ENCODE assay signal across 25 cellular contexts in genomic region chr10:29256531-29256930, GRCh38. TPM values are rescaled to one million over a fixed set of nuclear protein-coding genes. Genes with fewer than 3 reads are reported as not detected.
A peak's percentile ranks its signal among the peaks of the same experiment; 100 is the strongest.
DNase-seq lines count a peak whose midpoint lies in the region; ATAC-seq and TF ChIP-seq lines count a peak whose summit lies in the region.
"Had no signal": no experiment of that assay in that cellular context is flagged by ENCODE, and none has a peak within 500 bp of the region (broad histone marks: within the 10 kb centered on the region; RNA-seq: fewer than 3 reads in every experiment).

No MANE protein-coding gene starts in this region.

- in situ Hi-C loops in gastrocnemius medialis (cut with MboI; ENCODE audit: low sequenced_read_pairs in 4 of 4) = no loop called here

- H3K27ac ChIP-seq in HEK293 (ENCODE audit: extremely low read depth, low read depth, low read length) (peak overlapping the region; percentile 65), PC-3 (ENCODE audit: low read length) (peak overlapping the region; percentile 30), sigmoid colon (peak overlapping the region in 3 of 4 donors; percentile 65 to 74 (median 74)), gastrocnemius medialis (peak overlapping the region in 2 of 4 donors; percentile 9 to 48), Peyer's patch (no peak overlapping the region)
- H3K27ac ChIP-seq: prostate gland, upper lobe of right lung had no signal

- H3K4me3 ChIP-seq in HEK293 (ENCODE audit: low read depth, low read length) (no peak overlapping the region), PC-3 (ENCODE audit: low read length) (no peak overlapping the region), fibroblast of the aortic adventitia (ENCODE audit: low read depth, low read length) (no peak overlapping the region), sigmoid colon (no peak overlapping the region), mucosa of descending colon (no peak overlapping the region), gastrocnemius medialis (no peak overlapping the region), Peyer's patch (no peak overlapping the region)
- H3K4me3 ChIP-seq: prostate gland, SJSA1, upper lobe of right lung had no signal

- H3K4me2 ChIP-seq in PC-3 (ENCODE audit: low read length) = peak overlapping the region; percentile 63

- BruUV-seq in PC-3 (replicated peaks; lab: Mats Ljungman, UMichigan) = no TSS peak

- H2AFZ ChIP-seq in PC-3 (ENCODE audit: low read length) = no peak overlapping the region

- no peak overlapping the region for H3K9ac ChIP-seq in PC-3 (ENCODE audit: low read length)

- POLR2A ChIA-PET in HEK293 (lab: Yijun Ruan, JAX) = interaction anchor here (0.7 to 0.9 kb wide), 2 partner anchors 13 to 417 kb away, joined by 3 read pairs; no protein-coding TSS in a partner anchor
- POLR2A ChIA-PET in PC-3 (lab: Charles Lee; ENCODE audit: unreplicated experiment) = no interaction called here

- TF ChIP-seq EP300 in sigmoid colon (IDR thresholded peaks at IDR 0.05) = no peak

- H3K27me3 ChIP-seq in PC-3 (ENCODE audit: low read length) = peaks cover 8% of the 10 kb centered on the region; the same call in 1 of the 2 replicates
- H3K27me3 ChIP-seq in sigmoid colon = no peaks in the 10 kb centered on the region
- no peaks in the 10 kb centered on the region for H3K27me3 ChIP-seq in gastrocnemius medialis
- H3K27me3 ChIP-seq in Peyer's patch = no peaks in the 10 kb centered on the region
- H3K27me3 ChIP-seq: SJSA1, upper lobe of right lung had no signal

- no peaks in the 10 kb centered on the region for H3K79me2 ChIP-seq in PC-3 (ENCODE audit: low read length)

- CTCF ChIA-PET in HEK293 (lab: Yijun Ruan, JAX) (interaction anchor here (0.6 to 6.3 kb wide), 5 partner anchors 9 to 590 kb away, joined by 3 to 41 read pairs (median 3); no protein-coding TSS in a partner anchor), PC-3 (lab: Charles Lee) (interaction anchor here (0.5 to 0.6 kb wide), 2 partner anchors 54 to 150 kb away, joined by 4 read pairs; no protein-coding TSS in a partner anchor)

- DNase-seq in PC-3 (no peak), fibroblast of the aortic adventitia (ENCODE audit: low read depth) (peak; percentile 13), sigmoid colon (no peak), mucosa of descending colon (no peak), gastrocnemius medialis (no peak), Peyer's patch (no peak)
- DNase-seq: activated CD4-positive, CD25-positive, alpha-beta regulatory T cell; activated CD8-positive, alpha-beta T cell treated with anti-CD3 and anti-CD28 coated beads, Interleukin-2, amount 10 ng/mL, durations not matched to agents 7 days and 5 days; activated naive CD4-positive, alpha-beta T cell; activated T-cell treated with anti-CD3 and anti-CD28 coated beads, Interleukin-2, amount 50 U/mL, for 1 hour; effector CD4-positive, alpha-beta T cell; erythroblast; midbrain; NCI-H1436; NCI-H2171; NCI-H748 treated with DMSO at 0.1 percent for 48 hours; stimulated activated CD4-positive, alpha-beta T cell treated with anti-CD3 and anti-CD28 coated beads, Interleukin-4, amount 100 ng/mL, for 24 hours; T-helper 17 cell; upper lobe of right lung had no signal

- WGBS in sigmoid colon, 2 donors = 26 to 67% methylated on average over 1 of the region's 1 CpG

- H3K9me3 ChIP-seq in HEK293 (ENCODE audit: control insufficient read depth, insufficient read depth, low read depth, low read length) = no peaks in the 10 kb centered on the region
- no peaks in the 10 kb centered on the region for H3K9me3 ChIP-seq in PC-3 (ENCODE audit: low read length)
- H3K9me3 ChIP-seq in sigmoid colon = no peaks in the 10 kb centered on the region
- no peaks in the 10 kb centered on the region for H3K9me3 ChIP-seq in mucosa of descending colon
- no peaks in the 10 kb centered on the region for H3K9me3 ChIP-seq in gastrocnemius medialis
- H3K9me3 ChIP-seq in Peyer's patch = no peaks in the 10 kb centered on the region
- H3K9me3 ChIP-seq: prostate gland, SJSA1, upper lobe of right lung had no signal

- no peaks in the 10 kb centered on the region for H4K20me1 ChIP-seq in PC-3 (ENCODE audit: low read length)

- H3K9me2 ChIP-seq in PC-3 (replicated peaks; ENCODE audit: low read length) = no peaks in the 10 kb centered on the region

- TF ChIP-seq POLR2A in sigmoid colon (IDR thresholded peaks at IDR 0.05) = no peak
- TF ChIP-seq POLR2A in gastrocnemius medialis (IDR thresholded peaks at IDR 0.05) = no peak
- TF ChIP-seq POLR2A in Peyer's patch (IDR thresholded peaks at IDR 0.05) = no peak

- peaks cover 45% of the 10 kb centered on the region for H3K4me1 ChIP-seq in HEK293 (ENCODE audit: control insufficient read depth, insufficient read depth, low read length)
- peaks cover 22% of the 10 kb centered on the region for H3K4me1 ChIP-seq in PC-3 (ENCODE audit: insufficient read depth, low read length)
- peaks cover 0 to 29% (median 24%) of the 10 kb centered on the region in 4 donors for H3K4me1 ChIP-seq in sigmoid colon
- no peaks in the 10 kb centered on the region for H3K4me1 ChIP-seq in mucosa of descending colon (ENCODE audit: low read depth)
- H3K4me1 ChIP-seq in gastrocnemius medialis = peaks cover 17% of the 10 kb centered on the region in 2 donors
- no peaks in the 10 kb centered on the region for H3K4me1 ChIP-seq in Peyer's patch
- H3K4me1 ChIP-seq: prostate gland had no signal

- TF ChIP-seq CTCF in HEK293 (tag by site-specific recombination; IDR thresholded peaks at IDR 0.05) (no peak), PC-3 (conservative IDR thresholded peaks at IDR 0.05; ENCODE audit: low read depth, low read length) (no peak), fibroblast of the aortic adventitia (IDR thresholded peaks at IDR 0.05; ENCODE audit: insufficient read depth, low read length) (no peak), sigmoid colon (IDR thresholded peaks at IDR 0.05) (no peak), mucosa of descending colon (IDR thresholded peaks at IDR 0.05) (no peak), gastrocnemius medialis (IDR thresholded peaks at IDR 0.05 in 4 of 5, conservative IDR thresholded peaks at IDR 0.05 in 1 of 5) (no peak), Peyer's patch (IDR thresholded peaks at IDR 0.05) (no peak)

- H3F3A ChIP-seq in PC-3 (ENCODE audit: low read length, unreplicated experiment) = no peaks in the 10 kb centered on the region

- intact Hi-C loops in PC-3 (cut with micrococcal nuclease) (loop anchor here (2.0 kb wide), 1 partner anchor 20 kb away; no protein-coding TSS in a partner anchor), sigmoid colon (cut with DNase I) (loop anchor here (5.0 kb wide), 1 partner anchor 46 kb away; no protein-coding TSS in a partner anchor), mucosa of descending colon (cut with DNase I, micrococcal nuclease) (no loop called here), gastrocnemius medialis (cut with DNase I; ENCODE audit: low total_unique reads) (no loop called here)

- ATAC-seq in PC-3 (no peak), mucosa of descending colon (no peak), GM19467 (IDR thresholded peaks at IDR 0.05; ENCODE audit: unreplicated experiment) (no peak), gastrocnemius medialis (no peak)
- ATAC-seq: activated CD8-positive, alpha-beta T cell treated with anti-CD3 and anti-CD28 coated beads, Interleukin-2, amount 10 ng/mL, durations not matched to agents 7 days and 5 days; T-helper 17 cell had no signal

- no peaks in the 10 kb centered on the region for H3K36me3 ChIP-seq in HEK293 (ENCODE audit: control insufficient read depth in 2 of 2, insufficient read depth in 1 of 2, low read length in 2 of 2)
- H3K36me3 ChIP-seq in PC-3 (ENCODE audit: low read depth, low read length) = no peaks in the 10 kb centered on the region
- H3K36me3 ChIP-seq in sigmoid colon = no peaks in the 10 kb centered on the region
- H3K36me3 ChIP-seq in mucosa of descending colon (ENCODE audit: low read depth) = no peaks in the 10 kb centered on the region
- H3K36me3 ChIP-seq in gastrocnemius medialis = no peaks in the 10 kb centered on the region
- H3K36me3 ChIP-seq in Peyer's patch = no peaks in the 10 kb centered on the region
- H3K36me3 ChIP-seq: prostate gland, SJSA1, upper lobe of right lung had no signal

TF ChIP-seq in HEK293, 187 proteins besides CTCF, POLR2A, EP300 and RAD21:
- peak; percentile 38; the same call in 1 of the 2 replicates for TF ChIP-seq FEZF1 (tag by site-specific recombination; IDR thresholded peaks at IDR 0.05)
- TF ChIP-seq MZF1 (tag by site-specific recombination; IDR thresholded peaks at IDR 0.05; ENCODE audit: borderline replicate concordance) = peak; percentile 55; the same call in 1 of the 2 replicates
- no peak for TF ChIP-seq SETDB1 (IDR thresholded peaks at IDR 0.05; ENCODE audit: insufficient read length, low read length)
- no peak for TF ChIP-seq ZNF274 (IDR thresholded peaks at IDR 0.05; ENCODE audit: low read length)
- no peak for TF ChIP-seq ZNF274 (tag by site-specific recombination; IDR thresholded peaks at IDR 0.05; ENCODE audit: borderline replicate concordance)
- TF ChIP-seq PRDM6 (tag by site-specific recombination; IDR thresholded peaks at IDR 0.05) = peak; percentile 59
- no peak for TF ChIP-seq YY2 (tag by site-specific recombination; IDR thresholded peaks at IDR 0.05)

RNA-seq across cellular contexts. Expression of gene LYZL1, which starts 32.3 kb away (rescaled TPM):
- total RNA-seq in PC-3 (2014; rRNA removed) = not detected in 2 replicates
- not detected in 2 replicates for total RNA-seq in fibroblast of the aortic adventitia (ENCODE audit: low replicate concordance)
- total RNA-seq in sigmoid colon = not detected
- not detected for polyA plus RNA-seq in sigmoid colon
- not detected for total RNA-seq in mucosa of descending colon
- total RNA-seq in gastrocnemius medialis = not detected
- not detected for total RNA-seq in Peyer's patch
- total RNA-seq: activated CD8-positive, alpha-beta T cell treated with anti-CD3 and anti-CD28 coated beads, Interleukin-2, amount 10 ng/mL, durations not matched to agents 7 days and 5 days; glomerular endothelial cell; neural crest cell; SJSA1; T-helper 17 cell; upper lobe of right lung had no signal

Comparison
In these comparisons a context has a peak if more than half of its experiments do, and no peak if none do; other contexts are left out.
1. H3K27ac ChIP-seq: peak in HEK293 (single experiment), PC-3 (single experiment) and sigmoid colon (3 of 4); none in Peyer's patch (0 of 4).
2. intact Hi-C loops: an anchor here in PC-3 (2.0 kb wide) and sigmoid colon (5.0 kb wide); none called in mucosa of descending colon and gastrocnemius medialis.